ENCODE assay signal across 14 cellular contexts in the genomic region with DNA sequence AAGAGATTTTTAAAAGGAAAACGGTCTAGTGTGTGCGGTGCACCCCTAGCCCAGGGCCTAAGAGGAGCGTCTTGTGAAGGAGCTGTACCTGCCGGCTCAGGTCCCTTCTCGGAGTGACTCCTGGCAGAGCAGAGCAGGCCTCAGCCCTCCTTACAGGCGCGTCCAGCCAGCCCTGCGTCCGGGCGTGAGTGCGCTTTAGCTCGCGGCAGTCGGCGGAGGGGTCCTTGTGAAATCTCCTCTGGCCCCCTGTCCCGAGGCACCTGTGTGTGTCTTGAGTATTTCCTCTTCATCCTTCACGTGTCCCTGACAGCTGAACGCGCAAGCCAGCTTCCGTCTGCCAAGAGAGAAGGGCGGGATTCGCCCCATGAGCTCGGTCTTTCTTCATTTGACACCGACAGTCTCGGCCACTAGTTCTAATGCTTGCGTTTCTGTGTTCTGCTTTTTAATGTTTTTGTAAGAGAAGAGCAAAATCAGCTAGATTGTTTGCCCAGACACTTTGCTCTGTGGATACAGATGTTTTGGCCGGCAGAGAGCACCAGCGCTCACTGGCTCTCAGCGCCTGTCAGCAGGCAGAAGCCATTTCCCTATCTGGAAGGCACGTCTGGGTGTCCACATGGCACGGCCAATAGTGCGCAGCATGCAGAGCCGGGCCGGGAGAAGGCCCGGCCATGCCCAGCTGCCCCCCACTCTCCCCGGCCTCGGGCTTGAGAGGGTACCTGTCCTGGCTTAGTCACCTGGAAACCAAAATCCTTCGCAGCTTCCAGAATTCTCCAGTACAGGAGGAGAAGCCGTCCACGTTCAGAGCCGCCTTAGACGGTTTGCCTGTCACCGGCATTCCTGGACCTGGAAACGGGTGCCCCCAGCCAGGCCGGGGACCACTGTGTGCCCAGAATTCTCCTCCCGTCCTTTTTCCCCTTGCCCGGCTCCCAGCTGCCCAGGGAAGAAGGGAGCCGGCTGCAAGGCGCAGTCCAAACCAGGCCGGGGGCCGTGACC. TPM values are rescaled to one million over a fixed set of nuclear protein-coding genes. Genes with fewer than 3 reads are reported as not detected.
DNase-seq lines count a peak whose midpoint lies in the region; ATAC-seq and TF ChIP-seq lines count a peak whose summit lies in the region.
"Had no signal": no experiment of that assay in that cellular context is flagged by ENCODE, and none has a peak within 500 bp of the region (broad histone marks: within the 10 kb centered on the region; RNA-seq: fewer than 3 reads in every experiment).

No MANE protein-coding gene starts in this region.

- peaks cover 0 to 39% of the 10 kb centered on the region in 2 donors for H3K36me3 ChIP-seq in left lung

- H3K27ac ChIP-seq in left lung (no peak overlapping the region), substantia nigra (ENCODE audit: low read depth, low read length, poor library complexity, severe bottlenecking) (peak overlapping the region; percentile 49)
- H3K27ac ChIP-seq: SK-N-MC had no signal

- peak; percentile 52 to 79 for DNase-seq in NCI-H2081 (lab: John Stamatoyannopoulos, UW)
- DNase-seq in NCI-H2081 treated with DMSO at 0.1 percent for 48 hours (lab: John Stamatoyannopoulos, UW): no peak
- DNase-seq in choroid plexus epithelial cell (ENCODE audit: low read depth): no peak
- DNase-seq in left lung: peak in 1 of 2 donors; percentile 70
- peak in 12 of 49 donors; percentile 9 to 61 (median 32) for DNase-seq in substantia nigra (lab: John Stamatoyannopoulos, UW)
- DNase-seq in NOMO-1 treated with dmso at 0.1 percent for 144 hours (lab: John Stamatoyannopoulos, UW; ENCODE audit: unreplicated experiment): no peak
- DNase-seq in GM19240 (ENCODE audit: insufficient read length, low spot score): no peak
- DNase-seq: activated B cell treated with CpG ODN at 0.5 μM for 24 hours, dermis blood vessel endothelial cell, KBM-7, left colon, NCI-H146 had no signal

- ATAC-seq in left lung (peak; percentile 12), HG02870 (IDR thresholded peaks at IDR 0.05; ENCODE audit: unreplicated experiment) (no peak)
- ATAC-seq: left colon had no signal

- peaks cover under 1 to 20% of the 10 kb centered on the region in 2 donors for H3K4me1 ChIP-seq in left lung

- intact Hi-C loops in left lung (cut with DNase I): no loop called here

- peak; percentile 16 for TF ChIP-seq CTCF in choroid plexus epithelial cell (conservative IDR thresholded peaks at IDR 0.05; ENCODE audit: low read depth, low read length)
- no peak for TF ChIP-seq CTCF in left lung (IDR thresholded peaks at IDR 0.05)

- no peaks in the 10 kb centered on the region for H3K27me3 ChIP-seq in left lung

- no peaks in the 10 kb centered on the region for H3K9me3 ChIP-seq in left lung

- H3K4me3 ChIP-seq in choroid plexus epithelial cell (ENCODE audit: low read depth, low read length) (no peak overlapping the region), left lung (no peak overlapping the region)
- H3K4me3 ChIP-seq: SK-N-MC had no signal

RNA-seq across cellular contexts. Expression of a gene that starts 7.0 kb away (rescaled TPM):
- 10 to 100 TPM; 30.1 to 31.6 TPM for total RNA-seq in left lung

RNA-seq across cellular contexts. Expression of a gene that starts 51.0 kb away (rescaled TPM):
- 100 to 1,000 TPM; 101 to 109 TPM for total RNA-seq in left lung

Comparison
In these comparisons a context has a peak if more than half of its experiments do, and no peak if none do; other contexts are left out.
1. DNase-seq: peak in NCI-H2081 (2 of 2); none in NCI-H2081 treated with DMSO at 0.1 percent for 48 hours (single experiment), choroid plexus epithelial cell (single experiment), NOMO-1 treated with dmso at 0.1 percent for 144 hours (single experiment) and GM19240 (single experiment).